24 cellular contexts compared by ENCODE assay signal in the genomic region with DNA sequence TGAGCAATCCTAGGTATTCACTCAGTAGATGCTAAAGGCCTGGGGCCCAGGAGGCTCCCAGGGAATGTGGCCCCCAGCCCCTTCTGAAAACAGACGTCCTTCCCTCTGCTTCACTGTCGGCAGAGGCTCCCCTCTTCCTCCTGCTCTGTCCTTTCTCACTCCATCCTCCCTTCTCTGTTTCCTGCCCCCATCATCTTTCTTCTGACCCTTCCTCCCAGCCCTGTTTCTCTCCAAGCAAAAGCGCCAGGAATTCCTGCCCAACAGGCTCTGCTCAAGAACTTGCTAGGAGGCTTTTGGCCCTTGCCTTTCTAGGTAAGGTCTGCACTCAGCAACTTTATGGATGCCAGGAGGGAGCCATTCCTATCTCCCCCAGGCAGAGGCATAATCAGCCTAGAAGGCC.
"Had no signal": no experiment of that assay in that cellular context is flagged by ENCODE, and none has a peak within 500 bp of the region (broad histone marks: within the 10 kb centered on the region; RNA-seq: fewer than 3 reads in every experiment).

No MANE protein-coding gene starts in this region.

- H3K27me3 ChIP-seq: pancreas, SJCRH30, testis had no signal

- H3K36me3 Mint-ChIP-seq: activated naive CD8-positive, alpha-beta T cell; memory B cell; stimulated activated memory B cell treated with anti-CD40 and anti-IgM and Interleukin-4, amounts not matched to agents 10 μg/mL and 1 μg/mL and 100 μg/mL, for 72 hours; T-cell; type B pancreatic cell had no signal

- H3K4me3 ChIP-seq: cardiac muscle cell, mucosa of descending colon, pancreas, SJCRH30, skin epidermis, stomach, testis had no signal

- H3K27ac ChIP-seq: cardiac muscle cell, pancreas, SJCRH30, skin epidermis, stomach, testis, WERI-Rb-1 had no signal

- H3K27me3 Mint-ChIP-seq: activated naive CD8-positive, alpha-beta T cell; activated T-helper 17 cell treated with anti-CD3 and anti-CD28 coated beads, Interleukin-2, amount 50 U/mL, for 72 hours; memory B cell; stimulated activated memory B cell treated with anti-CD40 and anti-IgM and Interleukin-4, amounts not matched to agents 10 μg/mL and 1 μg/mL and 100 μg/mL, for 72 hours had no signal

- ATAC-seq: activated T-helper 17 cell treated with anti-CD3 and anti-CD28 coated beads, Interleukin-2, amount 50 U/mL, for 72 hours; esophagus mucosa; left colon; mucosa of descending colon; pancreas; right cardiac atrium; stimulated activated memory B cell treated with anti-CD40 and anti-IgM and Interleukin-4, amounts not matched to agents 10 μg/mL and 1 μg/mL and 100 μg/mL, for 72 hours; T-cell had no signal

- H3K27ac Mint-ChIP-seq: activated naive CD8-positive, alpha-beta T cell; activated T-helper 17 cell treated with anti-CD3 and anti-CD28 coated beads, Interleukin-2, amount 50 U/mL, for 72 hours; memory B cell; stimulated activated memory B cell treated with anti-CD40 and anti-IgM and Interleukin-4, amounts not matched to agents 10 μg/mL and 1 μg/mL and 100 μg/mL, for 72 hours; T-cell; type B pancreatic cell had no signal

- H3K36me3 ChIP-seq: cardiac muscle cell, pancreas, SJCRH30, stomach, WERI-Rb-1 had no signal

- H3K9me3 ChIP-seq: mucosa of descending colon, pancreas, SJCRH30, stomach, testis had no signal

- H3K4me1 ChIP-seq: pancreas, SJCRH30, stomach, testis had no signal

- H3K9me3 Mint-ChIP-seq: activated T-helper 17 cell treated with anti-CD3 and anti-CD28 coated beads, Interleukin-2, amount 50 U/mL, for 72 hours; memory B cell; stimulated activated memory B cell treated with anti-CD40 and anti-IgM and Interleukin-4, amounts not matched to agents 10 μg/mL and 1 μg/mL and 100 μg/mL, for 72 hours; T-cell; type B pancreatic cell had no signal

- DNase-seq: activated CD4-positive, alpha-beta T cell treated with anti-CD3 and anti-CD28 coated beads for 1 hour; activated naive CD4-positive, alpha-beta T cell; activated T-cell treated with anti-CD3 and anti-CD28 coated beads, Interleukin-2, amount 50 U/mL, for 1 hour; dermis blood vessel endothelial cell; effector memory CD4-positive, alpha-beta T cell; foreskin melanocyte; left colon; mucosa of descending colon; pancreas; SJCRH30; stimulated activated CD4-positive, alpha-beta T cell treated with anti-CD3 and anti-CD28 coated beads, Interleukin-2, amount 100 ng/mL, for 24 hours; stomach; T-cell; testis; WERI-Rb-1 had no signal

- H3K4me3 Mint-ChIP-seq: activated naive CD8-positive, alpha-beta T cell; activated T-helper 17 cell treated with anti-CD3 and anti-CD28 coated beads, Interleukin-2, amount 50 U/mL, for 72 hours; memory B cell; stimulated activated memory B cell treated with anti-CD40 and anti-IgM and Interleukin-4, amounts not matched to agents 10 μg/mL and 1 μg/mL and 100 μg/mL, for 72 hours; T-cell; type B pancreatic cell had no signal
